In genomic region chr3:178270838-178271237, GRCh38 we compare ENCODE assay signal across 20 cellular contexts.
"Had no signal": no experiment of that assay in that cellular context is flagged by ENCODE, and none has a peak within 500 bp of the region (broad histone marks: within the 10 kb centered on the region; RNA-seq: fewer than 3 reads in every experiment).

No MANE protein-coding gene starts in this region.

- FAIRE-seq: pancreas had no signal

- H3K36me3 Mint-ChIP-seq: activated CD4-positive, alpha-beta memory T cell treated with anti-CD3 and anti-CD28 coated beads for 36 hours; activated CD8-positive, alpha-beta memory T cell treated with anti-CD3 and anti-CD28 coated beads, Interleukin-2, amount 10 ng/mL, durations not matched to agents 7 days and 5 days; activated naive CD8-positive, alpha-beta T cell treated with anti-CD3 and anti-CD28 coated beads for 36 hours; natural killer cell had no signal

- H3K4me3 ChIP-seq: body of pancreas, colonic mucosa, pancreas, right lobe of liver, smooth muscle cell, stomach, testis, upper lobe of left lung had no signal

- H3K4me1 ChIP-seq: body of pancreas, colonic mucosa, pancreas, right lobe of liver, stomach, testis, upper lobe of left lung had no signal

- H3K4me1 Mint-ChIP-seq: activated B cell treated with CpG ODN at 0.5 μM for 24 hours; activated CD8-positive, alpha-beta memory T cell treated with anti-CD3 and anti-CD28 coated beads, Interleukin-2, amount 10 ng/mL, durations not matched to agents 7 days and 5 days; activated naive CD8-positive, alpha-beta T cell treated with anti-CD3 and anti-CD28 coated beads for 36 hours; central memory CD8-positive, alpha-beta T cell; natural killer cell had no signal

- H3K4me2 ChIP-seq: smooth muscle cell had no signal

- H3K36me3 ChIP-seq: colonic mucosa, neutrophil, pancreas, right lobe of liver, stomach, upper lobe of left lung had no signal

- H3K4me3 Mint-ChIP-seq: activated B cell treated with CpG ODN at 0.5 μM for 24 hours; activated CD4-positive, alpha-beta memory T cell treated with anti-CD3 and anti-CD28 coated beads for 36 hours; activated CD8-positive, alpha-beta memory T cell treated with anti-CD3 and anti-CD28 coated beads, Interleukin-2, amount 10 ng/mL, durations not matched to agents 7 days and 5 days; activated naive CD8-positive, alpha-beta T cell treated with anti-CD3 and anti-CD28 coated beads for 36 hours; central memory CD8-positive, alpha-beta T cell; natural killer cell had no signal

- DNase-seq: activated B cell treated with CpG ODN at 0.5 μM for 24 hours; activated CD4-positive, alpha-beta memory T cell treated with anti-CD3 and anti-CD28 coated beads for 36 hours; activated CD4-positive, alpha-beta T cell treated with anti-CD3 and anti-CD28 coated beads for 4 hours; activated CD8-positive, alpha-beta memory T cell treated with anti-CD3 and anti-CD28 coated beads, Interleukin-2, amount 10 ng/mL, durations not matched to agents 7 days and 5 days; activated naive CD4-positive, alpha-beta T cell; activated naive CD8-positive, alpha-beta T cell treated with anti-CD3 and anti-CD28 coated beads for 36 hours; amygdala; body of pancreas; colonic mucosa; left cardiac atrium; natural killer cell; pancreas; right lobe of liver; stimulated activated CD4-positive, alpha-beta T cell treated with anti-CD3 and anti-CD28 coated beads, Interleukin-4, amount 100 ng/mL, for 1 hour; stomach; testis; upper lobe of left lung had no signal

- H3K27ac Mint-ChIP-seq: activated B cell treated with CpG ODN at 0.5 μM for 24 hours; activated CD4-positive, alpha-beta memory T cell treated with anti-CD3 and anti-CD28 coated beads for 36 hours; activated CD8-positive, alpha-beta memory T cell treated with anti-CD3 and anti-CD28 coated beads, Interleukin-2, amount 10 ng/mL, durations not matched to agents 7 days and 5 days; activated naive CD8-positive, alpha-beta T cell treated with anti-CD3 and anti-CD28 coated beads for 36 hours; natural killer cell had no signal

- H3K27me3 Mint-ChIP-seq: activated B cell treated with CpG ODN at 0.5 μM for 24 hours; activated CD8-positive, alpha-beta memory T cell treated with anti-CD3 and anti-CD28 coated beads, Interleukin-2, amount 10 ng/mL, durations not matched to agents 7 days and 5 days; activated naive CD8-positive, alpha-beta T cell treated with anti-CD3 and anti-CD28 coated beads for 36 hours; central memory CD8-positive, alpha-beta T cell had no signal

- H3K27me3 ChIP-seq: body of pancreas, colonic mucosa, neutrophil, pancreas, right lobe of liver, stomach, testis, upper lobe of left lung had no signal

- H3K9me3 ChIP-seq: body of pancreas, colonic mucosa, neutrophil, pancreas, right lobe of liver, stomach, testis, upper lobe of left lung had no signal

- H3K27ac ChIP-seq: body of pancreas, colonic mucosa, neutrophil, pancreas, right lobe of liver, stomach, testis, upper lobe of left lung had no signal

- H3K9me3 Mint-ChIP-seq: activated B cell treated with CpG ODN at 0.5 μM for 24 hours; activated CD4-positive, alpha-beta memory T cell treated with anti-CD3 and anti-CD28 coated beads for 36 hours; activated naive CD8-positive, alpha-beta T cell treated with anti-CD3 and anti-CD28 coated beads for 36 hours; central memory CD8-positive, alpha-beta T cell had no signal
